ENCODE assay signal across 32 cellular contexts in genomic region chr7:140667476-140667875, GRCh38. TPM values are rescaled to one million over a fixed set of nuclear protein-coding genes. Genes with fewer than 3 reads are reported as not detected.
"Had no signal": no experiment of that assay in that cellular context is flagged by ENCODE, and none has a peak within 500 bp of the region (broad histone marks: within the 10 kb centered on the region; RNA-seq: fewer than 3 reads in every experiment).

No MANE protein-coding gene starts in this region.

- H3K4me1 Mint-ChIP-seq: stimulated activated memory B cell treated with anti-CD40 and anti-IgM and Interleukin-4, amounts not matched to agents 10 μg/mL and 1 μg/mL and 100 μg/mL, for 72 hours had no signal

- H3K4me1 ChIP-seq: adrenal gland, foreskin keratinocyte, right lobe of liver had no signal

- H3K27ac Mint-ChIP-seq: activated B cell treated with CpG ODN at 0.5 μM for 24 hours; activated CD8-positive, alpha-beta memory T cell treated with anti-CD3 and anti-CD28 coated beads, Interleukin-2, amount 10 ng/mL, durations not matched to agents 7 days and 5 days; activated CD8-positive, alpha-beta T cell treated with anti-CD3 and anti-CD28 coated beads for 36 hours; activated naive CD4-positive, alpha-beta T cell treated with anti-CD3 and anti-CD28 coated beads for 36 hours; activated naive CD8-positive, alpha-beta T cell treated with anti-CD3 and anti-CD28 coated beads for 36 hours; effector memory CD8-positive, alpha-beta T cell; immature natural killer cell; memory B cell; naive thymus-derived CD8-positive, alpha-beta T cell; stimulated activated memory B cell treated with anti-CD40 and anti-IgM and Interleukin-4, amounts not matched to agents 10 μg/mL and 1 μg/mL and 100 μg/mL, for 72 hours; T-helper 1 cell treated with Interleukin-12 subunit alpha and Interleukin-12 subunit beta and Interleukin-4 antibody, amounts not matched to agents 30 μg/mL and 1 μg/mL, for 36 hours had no signal

- H3K4me3 ChIP-seq: adrenal gland, body of pancreas, cardiac muscle cell, coronary artery, esophagus muscularis mucosa, heart left ventricle, right lobe of liver, thyroid gland had no signal

- H3K36me3 ChIP-seq: adrenal gland, cardiac muscle cell, esophagus muscularis mucosa, heart left ventricle, right lobe of liver, thyroid gland had no signal

- H3K9me3 Mint-ChIP-seq: activated B cell treated with CpG ODN at 0.5 μM for 24 hours; activated CD8-positive, alpha-beta T cell treated with anti-CD3 and anti-CD28 coated beads for 36 hours; activated naive CD4-positive, alpha-beta T cell treated with anti-CD3 and anti-CD28 coated beads for 36 hours; effector memory CD8-positive, alpha-beta T cell; immature natural killer cell; memory B cell; naive thymus-derived CD8-positive, alpha-beta T cell; stimulated activated memory B cell treated with anti-CD40 and anti-IgM and Interleukin-4, amounts not matched to agents 10 μg/mL and 1 μg/mL and 100 μg/mL, for 72 hours; stimulated activated naive CD8-positive, alpha-beta T cell treated with anti-CD3 and anti-CD28 coated beads, Interleukin-15, amount 100 ng/mL, for 72 hours; T-helper 1 cell treated with Interleukin-12 subunit alpha and Interleukin-12 subunit beta and Interleukin-4 antibody, amounts not matched to agents 30 μg/mL and 1 μg/mL, for 36 hours had no signal

- H3K36me3 Mint-ChIP-seq: activated CD8-positive, alpha-beta memory T cell treated with anti-CD3 and anti-CD28 coated beads, Interleukin-2, amount 10 ng/mL, durations not matched to agents 7 days and 5 days; activated naive CD8-positive, alpha-beta T cell treated with anti-CD3 and anti-CD28 coated beads for 36 hours; immature natural killer cell; memory B cell; stimulated activated memory B cell treated with anti-CD40 and anti-IgM and Interleukin-4, amounts not matched to agents 10 μg/mL and 1 μg/mL and 100 μg/mL, for 72 hours had no signal

- H3K4me3 Mint-ChIP-seq: activated B cell treated with CpG ODN at 0.5 μM for 24 hours; activated CD8-positive, alpha-beta memory T cell treated with anti-CD3 and anti-CD28 coated beads, Interleukin-2, amount 10 ng/mL, durations not matched to agents 7 days and 5 days; activated CD8-positive, alpha-beta T cell treated with anti-CD3 and anti-CD28 coated beads for 36 hours; activated naive CD4-positive, alpha-beta T cell treated with anti-CD3 and anti-CD28 coated beads for 36 hours; activated naive CD8-positive, alpha-beta T cell treated with anti-CD3 and anti-CD28 coated beads for 36 hours; effector memory CD8-positive, alpha-beta T cell; immature natural killer cell; memory B cell; naive thymus-derived CD8-positive, alpha-beta T cell; stimulated activated memory B cell treated with anti-CD40 and anti-IgM and Interleukin-4, amounts not matched to agents 10 μg/mL and 1 μg/mL and 100 μg/mL, for 72 hours; stimulated activated naive CD8-positive, alpha-beta T cell treated with anti-CD3 and anti-CD28 coated beads, Interleukin-15, amount 100 ng/mL, for 72 hours; T-helper 1 cell treated with Interleukin-12 subunit alpha and Interleukin-12 subunit beta and Interleukin-4 antibody, amounts not matched to agents 30 μg/mL and 1 μg/mL, for 36 hours had no signal

- DNase-seq: activated B cell treated with CpG ODN at 0.5 μM for 24 hours; activated CD4-positive, alpha-beta T cell treated with anti-CD3 and anti-CD28 coated beads, Interleukin-2, amount 50 U/mL, for 1 hour; activated CD8-positive, alpha-beta memory T cell treated with anti-CD3 and anti-CD28 coated beads, Interleukin-2, amount 10 ng/mL, durations not matched to agents 7 days and 5 days; activated CD8-positive, alpha-beta T cell treated with anti-CD3 and anti-CD28 coated beads for 36 hours; activated naive CD4-positive, alpha-beta T cell treated with anti-CD3 and anti-CD28 coated beads for 36 hours; activated naive CD8-positive, alpha-beta T cell treated with anti-CD3 and anti-CD28 coated beads for 36 hours; activated T-cell treated with anti-CD3 and anti-CD28 coated beads, Interleukin-2, amount 50 U/mL, for 48 hours; adrenal gland; aorta; body of pancreas; cerebellar nuclear complex; effector memory CD8-positive, alpha-beta T cell; foreskin keratinocyte; heart left ventricle; hypothalamus; immature natural killer cell; kidney; right lobe of liver; small intestine; stimulated activated CD4-positive, alpha-beta T cell treated with anti-CD3 and anti-CD28 coated beads, Interleukin-1b, Interleukin-23, amount 100 ng/mL, for 48 hours; stimulated activated CD4-positive, alpha-beta T cell treated with anti-CD3 and anti-CD28 coated beads, Interleukin-4, amount 100 ng/mL, for 4 hours; stimulated activated CD8-positive, alpha-beta memory T cell treated with anti-CD3 and anti-CD28 coated beads, Interleukin-4, amount 100 ng/mL, for 48 hours; stimulated activated naive CD8-positive, alpha-beta T cell treated with anti-CD3 and anti-CD28 coated beads, Interleukin-15, amount 100 ng/mL, for 72 hours; SW 1271; thyroid gland had no signal

- H3K27ac ChIP-seq: adrenal gland, cardiac muscle cell, coronary artery, esophagus muscularis mucosa, foreskin keratinocyte, heart left ventricle, right lobe of liver, thyroid gland had no signal

- H3K27me3 ChIP-seq: adrenal gland, body of pancreas, cardiac muscle cell, esophagus muscularis mucosa, heart left ventricle, right lobe of liver, thyroid gland had no signal

- ATAC-seq: activated CD8-positive, alpha-beta memory T cell treated with anti-CD3 and anti-CD28 coated beads, Interleukin-2, amount 10 ng/mL, durations not matched to agents 7 days and 5 days; activated CD8-positive, alpha-beta T cell treated with anti-CD3 and anti-CD28 coated beads for 36 hours; body of pancreas; effector memory CD8-positive, alpha-beta T cell; foreskin keratinocyte; heart left ventricle; naive thymus-derived CD8-positive, alpha-beta T cell; right lobe of liver; stimulated activated memory B cell treated with anti-CD40 and anti-IgM and Interleukin-4, amounts not matched to agents 10 μg/mL and 1 μg/mL and 100 μg/mL, for 72 hours; stimulated activated naive CD8-positive, alpha-beta T cell treated with anti-CD3 and anti-CD28 coated beads, Interleukin-15, amount 100 ng/mL, for 72 hours had no signal

- H3K27me3 Mint-ChIP-seq: activated B cell treated with CpG ODN at 0.5 μM for 24 hours; activated CD8-positive, alpha-beta T cell treated with anti-CD3 and anti-CD28 coated beads for 36 hours; activated naive CD8-positive, alpha-beta T cell treated with anti-CD3 and anti-CD28 coated beads for 36 hours; stimulated activated memory B cell treated with anti-CD40 and anti-IgM and Interleukin-4, amounts not matched to agents 10 μg/mL and 1 μg/mL and 100 μg/mL, for 72 hours had no signal

- H3K9me3 ChIP-seq: adrenal gland, body of pancreas, esophagus muscularis mucosa, heart left ventricle, right lobe of liver, thyroid gland had no signal

RNA-seq across cellular contexts. Expression of gene DENND2A, which starts 26.9 kb away (rescaled TPM):
- total RNA-seq: activated B cell treated with CpG ODN at 0.5 μM for 24 hours; activated CD8-positive, alpha-beta T cell treated with anti-CD3 and anti-CD28 coated beads for 36 hours; activated naive CD4-positive, alpha-beta T cell treated with anti-CD3 and anti-CD28 coated beads for 36 hours; activated naive CD8-positive, alpha-beta T cell treated with anti-CD3 and anti-CD28 coated beads for 36 hours had no signal
- polyA plus RNA-seq: immature natural killer cell; naive thymus-derived CD8-positive, alpha-beta T cell had no signal
